1 cellular context compared by ENCODE assay signal in genomic region chr16:19086322-19087199, GRCh38.
TF ChIP-seq lines count a peak whose summit lies in the region.

No MANE protein-coding gene starts in this region.

TF ChIP-seq in K562, 482 proteins besides CTCF, POLR2A, EP300 and RAD21 (continued from another document and continues in another):
- TF ChIP-seq SMAD1 (IDR thresholded peaks at IDR 0.05; ENCODE audit: low read depth, low read length, partially characterized antibody) (no peak), NEUROD1 (IDR thresholded peaks at IDR 0.05; ENCODE audit: borderline replicate concordance, low read depth, low read length, partially characterized antibody) (peak; percentile 38), CHD4 (IDR thresholded peaks at IDR 0.05; ENCODE audit: insufficient read depth, insufficient replicate concordance, low read depth, low read length, poor library complexity, severe bottlenecking) (no peak), MLX (CRISPR knock-in tag; conservative IDR thresholded peaks at IDR 0.05) (no peak), PBX2 (CRISPR knock-in tag; IDR thresholded peaks at IDR 0.05; ENCODE audit: low read depth) (no peak), PBX2 (tag; conservative IDR thresholded peaks at IDR 0.05; ENCODE audit: low read depth) (no peak), ZNF79 (CRISPR knock-in tag; IDR thresholded peaks at IDR 0.05; ENCODE audit: low read depth) (no peak), XRCC4 (IDR thresholded peaks at IDR 0.05; ENCODE audit: extremely low read depth, insufficient read depth, insufficient read length) (no peak), ZNF830 (CRISPR knock-in tag; IDR thresholded peaks at IDR 0.05) (no peak), ETV1 (tag; conservative IDR thresholded peaks at IDR 0.05; ENCODE audit: low read depth) (no peak), RBM14 (IDR thresholded peaks at IDR 0.05; ENCODE audit: borderline replicate concordance, insufficient read depth, low read depth, low read length) (no peak), BRD4 (IDR thresholded peaks at IDR 0.05) (no peak), SMC3 (conservative IDR thresholded peaks at IDR 0.05; ENCODE audit: insufficient read depth, low read depth, low read length) (peak; percentile 97), ZNF280A (IDR thresholded peaks at IDR 0.05; ENCODE audit: low read depth, partially characterized antibody) (no peak), ESRRA (IDR thresholded peaks at IDR 0.05; ENCODE audit: borderline replicate concordance, low read depth) (peak; percentile 97), PTRF (tag; IDR thresholded peaks at IDR 0.05) (no peak), ZMIZ1 (IDR thresholded peaks at IDR 0.05; ENCODE audit: low read depth in 2 of 2, low read length in 2 of 2) (no peak; a peak in 1 of 4 replicates), E2F4 (CRISPR knock-in tag; IDR thresholded peaks at IDR 0.05; ENCODE audit: low read depth) (no peak), GABPB1 (CRISPR knock-in tag; IDR thresholded peaks at IDR 0.05) (peak; percentile 58; the same call in 1 of the 2 replicates), CCNT2 (IDR thresholded peaks at IDR 0.05; ENCODE audit: borderline replicate concordance, extremely low read depth, insufficient read length, low read depth, low read length) (peak; percentile 38), ELK1 (CRISPR knock-in tag; IDR thresholded peaks at IDR 0.05) (no peak), SNRNP70 (optimal IDR thresholded peaks at IDR 0.05; ENCODE audit: low read depth, low read length) (no peak), MYC (IDR thresholded peaks at IDR 0.05; ENCODE audit: low read depth, low read length) (peak; percentile 27; the same call in 1 of the 2 replicates), MYC (CRISPR knock-in tag; IDR thresholded peaks at IDR 0.05; ENCODE audit: borderline replicate concordance, low read depth) (no peak), HOXB6 (CRISPR knock-in tag; IDR thresholded peaks at IDR 0.05; ENCODE audit: borderline replicate concordance) (no peak), ZNF77 (CRISPR knock-in tag; IDR thresholded peaks at IDR 0.05) (no peak), ZNF507 (tag; conservative IDR thresholded peaks at IDR 0.05) (no peak), ZNF639 (CRISPR knock-in tag; conservative IDR thresholded peaks at IDR 0.05 in 1 of 2, IDR thresholded peaks at IDR 0.05 in 1 of 2) (no peak), FOXM1 (IDR thresholded peaks at IDR 0.05; ENCODE audit: low read depth) (no peak), FOXM1 (CRISPR knock-in tag; IDR thresholded peaks at IDR 0.05; ENCODE audit: low read depth) (no peak), MECOM (CRISPR knock-in tag; IDR thresholded peaks at IDR 0.05) (no peak), TAF15 (IDR thresholded peaks at IDR 0.05; ENCODE audit: low read depth, low read length) (no peak), FOXA3 (CRISPR knock-in tag; conservative IDR thresholded peaks at IDR 0.05 in 1 of 2, IDR thresholded peaks at IDR 0.05 in 1 of 2) (0 out of 4 replicates have a peak, but pooled peaks of 1 of the 2 experiments have one; percentile 26), GTF2F1 (IDR thresholded peaks at IDR 0.05; ENCODE audit: low read depth, low read length) (no peak), NRF1 (conservative IDR thresholded peaks at IDR 0.05 in 1 of 2, IDR thresholded peaks at IDR 0.05 in 1 of 2) (peak; percentile 66 to 74), THRB (CRISPR knock-in tag; conservative IDR thresholded peaks at IDR 0.05) (no peak), ZNF707 (CRISPR knock-in tag; conservative IDR thresholded peaks at IDR 0.05) (no peak), MNT (conservative IDR thresholded peaks at IDR 0.05) (peak; percentile 34 to 38; a peak in 2 of 4 replicates), E2F5 (CRISPR knock-in tag; IDR thresholded peaks at IDR 0.05) (no peak), SRSF3 (IDR thresholded peaks at IDR 0.05; ENCODE audit: insufficient read depth, low read length) (no peak), HDAC8 (tag; IDR thresholded peaks at IDR 0.05) (no peak), CREB5 (CRISPR knock-in tag; IDR thresholded peaks at IDR 0.05) (no peak), FOS (IDR thresholded peaks at IDR 0.05; ENCODE audit: extremely low read depth, insufficient read length) (no peak), HDAC6 (IDR thresholded peaks at IDR 0.05; ENCODE audit: low read depth, low read length) (no peak), JUNB (CRISPR knock-in tag; conservative IDR thresholded peaks at IDR 0.05) (no peak), PHB2 (IDR thresholded peaks at IDR 0.05; ENCODE audit: low read depth) (no peak), SMAD3 (CRISPR knock-in tag; conservative IDR thresholded peaks at IDR 0.05) (no peak)
